ENCODE assay signal across 42 cellular contexts in the genomic region with DNA sequence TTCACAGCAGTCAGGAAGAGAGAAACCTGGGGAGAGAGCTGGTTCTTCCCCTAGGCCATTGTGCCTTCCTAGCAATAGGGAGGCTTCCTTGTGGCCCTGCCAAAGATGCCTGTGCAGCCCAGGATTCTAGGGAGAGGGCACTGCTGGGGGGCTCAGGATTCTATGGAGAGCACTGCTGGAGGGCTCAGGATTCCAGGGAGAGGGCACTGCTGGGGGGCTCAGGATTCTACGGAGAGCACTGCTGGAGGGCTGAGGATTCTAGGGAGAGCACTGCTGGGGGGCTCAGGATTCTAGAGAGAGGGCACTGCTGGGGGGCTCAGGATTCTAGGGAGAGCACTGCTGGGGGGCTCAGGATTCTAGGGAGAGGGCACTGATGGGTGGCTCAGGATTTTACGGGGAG. TPM values are rescaled to one million over a fixed set of nuclear protein-coding genes. Genes with fewer than 3 reads are reported as not detected.
"Had no signal": no experiment of that assay in that cellular context is flagged by ENCODE, and none has a peak within 500 bp of the region (broad histone marks: within the 10 kb centered on the region; RNA-seq: fewer than 3 reads in every experiment).

No MANE protein-coding gene starts in this region.

- DNase-seq: activated CD4-positive, alpha-beta memory T cell treated with anti-CD3 and anti-CD28 coated beads, Interleukin-2, amount 10 ng/mL, durations not matched to agents 7 days and 5 days; activated CD4-positive, alpha-beta T cell treated with anti-CD3 and anti-CD28 coated beads for 1 hour; activated CD4-positive, alpha-beta T cell treated with anti-CD3 and anti-CD28 coated beads for 36 hours; activated CD4-positive, alpha-beta T cell treated with anti-CD3 and anti-CD28 coated beads for 48 hours; activated CD4-positive, alpha-beta T cell treated with anti-CD3 and anti-CD28 coated beads, Interleukin-2, amount 10 ng/mL, durations not matched to agents 7 days and 5 days; activated CD4-positive, alpha-beta T cell treated with anti-CD3 and anti-CD28 coated beads, Interleukin-2, amount 50 U/mL, for 48 hours; activated CD4-positive, CD25-positive, alpha-beta regulatory T cell; activated CD8-positive, alpha-beta memory T cell treated with anti-CD3 and anti-CD28 coated beads for 24 hours; activated CD8-positive, alpha-beta memory T cell treated with anti-CD3 and anti-CD28 coated beads, Interleukin-2, amount 10 ng/mL, durations not matched to agents 7 days and 5 days; activated CD8-positive, alpha-beta T cell treated with anti-CD3 and anti-CD28 coated beads, Interleukin-2, amount 10 ng/mL, durations not matched to agents 7 days and 5 days; activated effector memory CD4-positive, alpha-beta T cell treated with anti-CD3 and anti-CD28 coated beads, Interleukin-2, amount 50 U/mL, for 16 hours; activated gamma-delta T cell treated with Interleukin-2 at 50 U/mL for 16 hours; activated naive CD4-positive, alpha-beta T cell; activated naive CD4-positive, alpha-beta T cell treated with anti-CD3 and anti-CD28 coated beads for 36 hours; activated naive CD4-positive, alpha-beta T cell treated with anti-CD3 and anti-CD28 coated beads, Interleukin-2, amount 50 U/mL, for 16 hours; activated naive CD8-positive, alpha-beta T cell treated with anti-CD3 and anti-CD28 coated beads for 36 hours; activated T-cell treated with anti-CD3 and anti-CD28 coated beads for 4 hours; activated T-cell treated with anti-CD3 and anti-CD28 coated beads, Interleukin-2, amount 50 U/mL, for 1 hour; activated T-cell treated with anti-CD3 and anti-CD28 coated beads, Interleukin-2, amount 50 U/mL, for 4 hours; activated T-cell treated with anti-CD3 and anti-CD28 coated beads, Interleukin-2, amount 50 U/mL, for 72 hours; adrenal gland; amniotic stem cell; body of pancreas; brain microvascular endothelial cell; central memory CD4-positive, alpha-beta T cell; cerebellar nuclear complex; SW 1271; T-helper 1 cell; T-helper 2 cell; T-helper 9 cell; WERI-Rb-1 had no signal

- H3K27ac Mint-ChIP-seq: activated CD4-positive, alpha-beta memory T cell treated with anti-CD3 and anti-CD28 coated beads, Interleukin-2, amount 10 ng/mL, durations not matched to agents 7 days and 5 days; activated CD4-positive, alpha-beta T cell treated with anti-CD3 and anti-CD28 coated beads for 36 hours; activated CD4-positive, alpha-beta T cell treated with anti-CD3 and anti-CD28 coated beads, Interleukin-2, amount 10 ng/mL, durations not matched to agents 7 days and 5 days; activated CD8-positive, alpha-beta memory T cell treated with anti-CD3 and anti-CD28 coated beads, Interleukin-2, amount 10 ng/mL, durations not matched to agents 7 days and 5 days; activated CD8-positive, alpha-beta T cell treated with anti-CD3 and anti-CD28 coated beads, Interleukin-2, amount 10 ng/mL, durations not matched to agents 7 days and 5 days; activated naive CD4-positive, alpha-beta T cell treated with anti-CD3 and anti-CD28 coated beads for 36 hours; activated naive CD4-positive, alpha-beta T cell treated with anti-CD3 and anti-CD28 coated beads, Interleukin-2, amount 50 U/mL, for 72 hours; activated naive CD8-positive, alpha-beta T cell treated with anti-CD3 and anti-CD28 coated beads for 36 hours; activated T-cell treated with anti-CD3 and anti-CD28 coated beads, Interleukin-2, amount 50 U/mL, for 72 hours; activated T-helper 1 cell treated with anti-CD3 and anti-CD28 coated beads, Interleukin-12 subunit alpha, Interleukin-12 subunit beta, Interleukin-2, Interleukin-4 antibody, amounts not matched to agents 30 ng/mL and 10 ng/mL and 1 ng/mL, durations not matched to agents 14 hours and 24 hours and 36 hours; activated T-helper 17 cell treated with anti-CD3 and anti-CD28 coated beads, Interleukin-2, amount 50 U/mL, for 72 hours; T-helper 1 cell treated with Interleukin-12 subunit alpha and Interleukin-12 subunit beta and Interleukin-4 antibody, amounts not matched to agents 30 μg/mL and 1 μg/mL, for 36 hours; T-helper 2 cell treated with Interferon-gamma antibody and Interleukin-4, amounts not matched to agents 5 μg/mL and 100 μg/mL, for 36 hours; WTC11 had no signal

- H3K9me3 Mint-ChIP-seq: activated CD4-positive, alpha-beta memory T cell treated with anti-CD3 and anti-CD28 coated beads, Interleukin-2, amount 10 ng/mL, durations not matched to agents 7 days and 5 days; activated CD4-positive, alpha-beta T cell treated with anti-CD3 and anti-CD28 coated beads, Interleukin-2, amount 10 ng/mL, durations not matched to agents 7 days and 5 days; activated naive CD4-positive, alpha-beta T cell treated with anti-CD3 and anti-CD28 coated beads for 36 hours; activated naive CD4-positive, alpha-beta T cell treated with anti-CD3 and anti-CD28 coated beads, Interleukin-2, amount 50 U/mL, for 72 hours; activated naive CD8-positive, alpha-beta T cell treated with anti-CD3 and anti-CD28 coated beads for 36 hours; activated T-cell treated with anti-CD3 and anti-CD28 coated beads, Interleukin-2, amount 50 U/mL, for 4 hours; activated T-cell treated with anti-CD3 and anti-CD28 coated beads, Interleukin-2, amount 50 U/mL, for 72 hours; activated T-helper 1 cell treated with anti-CD3 and anti-CD28 coated beads, Interleukin-12 subunit alpha, Interleukin-12 subunit beta, Interleukin-2, Interleukin-4 antibody, amounts not matched to agents 30 ng/mL and 10 ng/mL and 1 ng/mL, durations not matched to agents 14 hours and 24 hours and 36 hours; activated T-helper 17 cell treated with anti-CD3 and anti-CD28 coated beads, Interleukin-2, amount 50 U/mL, for 72 hours; T-helper 1 cell treated with Interleukin-12 subunit alpha and Interleukin-12 subunit beta and Interleukin-4 antibody, amounts not matched to agents 30 μg/mL and 1 μg/mL, for 36 hours; T-helper 2 cell treated with Interferon-gamma antibody and Interleukin-4, amounts not matched to agents 5 μg/mL and 100 μg/mL, for 36 hours; WTC11 had no signal

- H3K36me3 Mint-ChIP-seq: activated CD8-positive, alpha-beta memory T cell treated with anti-CD3 and anti-CD28 coated beads, Interleukin-2, amount 10 ng/mL, durations not matched to agents 7 days and 5 days; activated naive CD4-positive, alpha-beta T cell treated with anti-CD3 and anti-CD28 coated beads, Interleukin-2, amount 50 U/mL, for 72 hours; activated naive CD8-positive, alpha-beta T cell treated with anti-CD3 and anti-CD28 coated beads for 36 hours; WTC11 had no signal

- H3K4me1 Mint-ChIP-seq: activated CD4-positive, alpha-beta memory T cell treated with anti-CD3 and anti-CD28 coated beads, Interleukin-2, amount 10 ng/mL, durations not matched to agents 7 days and 5 days; activated CD4-positive, alpha-beta T cell treated with anti-CD3 and anti-CD28 coated beads for 36 hours; activated CD4-positive, alpha-beta T cell treated with anti-CD3 and anti-CD28 coated beads, Interleukin-2, amount 10 ng/mL, durations not matched to agents 7 days and 5 days; activated CD8-positive, alpha-beta memory T cell treated with anti-CD3 and anti-CD28 coated beads, Interleukin-2, amount 10 ng/mL, durations not matched to agents 7 days and 5 days; activated naive CD8-positive, alpha-beta T cell treated with anti-CD3 and anti-CD28 coated beads for 36 hours; activated T-helper 17 cell treated with anti-CD3 and anti-CD28 coated beads, Interleukin-2, amount 50 U/mL, for 72 hours; WTC11 had no signal

- H3K9me3 ChIP-seq: adrenal gland, body of pancreas, breast epithelium had no signal

- H3K4me1 ChIP-seq: adrenal gland, body of pancreas, breast epithelium had no signal

- H3K4me3 Mint-ChIP-seq: activated CD4-positive, alpha-beta memory T cell treated with anti-CD3 and anti-CD28 coated beads, Interleukin-2, amount 10 ng/mL, durations not matched to agents 7 days and 5 days; activated CD4-positive, alpha-beta T cell treated with anti-CD3 and anti-CD28 coated beads for 36 hours; activated CD4-positive, alpha-beta T cell treated with anti-CD3 and anti-CD28 coated beads, Interleukin-2, amount 10 ng/mL, durations not matched to agents 7 days and 5 days; activated CD8-positive, alpha-beta memory T cell treated with anti-CD3 and anti-CD28 coated beads, Interleukin-2, amount 10 ng/mL, durations not matched to agents 7 days and 5 days; activated CD8-positive, alpha-beta T cell treated with anti-CD3 and anti-CD28 coated beads, Interleukin-2, amount 10 ng/mL, durations not matched to agents 7 days and 5 days; activated naive CD4-positive, alpha-beta T cell treated with anti-CD3 and anti-CD28 coated beads for 36 hours; activated naive CD8-positive, alpha-beta T cell treated with anti-CD3 and anti-CD28 coated beads for 36 hours; activated T-cell treated with anti-CD3 and anti-CD28 coated beads, Interleukin-2, amount 50 U/mL, for 4 hours; activated T-cell treated with anti-CD3 and anti-CD28 coated beads, Interleukin-2, amount 50 U/mL, for 72 hours; activated T-helper 1 cell treated with anti-CD3 and anti-CD28 coated beads, Interleukin-12 subunit alpha, Interleukin-12 subunit beta, Interleukin-2, Interleukin-4 antibody, amounts not matched to agents 30 ng/mL and 10 ng/mL and 1 ng/mL, durations not matched to agents 14 hours and 24 hours and 36 hours; activated T-helper 17 cell treated with anti-CD3 and anti-CD28 coated beads, Interleukin-2, amount 50 U/mL, for 72 hours; T-helper 1 cell treated with Interleukin-12 subunit alpha and Interleukin-12 subunit beta and Interleukin-4 antibody, amounts not matched to agents 30 μg/mL and 1 μg/mL, for 36 hours; T-helper 2 cell treated with Interferon-gamma antibody and Interleukin-4, amounts not matched to agents 5 μg/mL and 100 μg/mL, for 36 hours; WTC11 had no signal

- H3K4me3 ChIP-seq: adrenal gland, body of pancreas, breast epithelium had no signal

- H3K36me3 ChIP-seq: adrenal gland, brain microvascular endothelial cell, breast epithelium, WERI-Rb-1 had no signal

- H3K27me3 Mint-ChIP-seq: activated CD4-positive, alpha-beta T cell treated with anti-CD3 and anti-CD28 coated beads for 36 hours; activated naive CD8-positive, alpha-beta T cell treated with anti-CD3 and anti-CD28 coated beads for 36 hours; activated T-helper 17 cell treated with anti-CD3 and anti-CD28 coated beads, Interleukin-2, amount 50 U/mL, for 72 hours had no signal

- H3K27ac ChIP-seq: adrenal gland, body of pancreas, brain microvascular endothelial cell, breast epithelium, WERI-Rb-1 had no signal

- ATAC-seq: activated CD4-positive, alpha-beta T cell treated with anti-CD3 and anti-CD28 coated beads for 36 hours; activated CD4-positive, CD25-positive, alpha-beta regulatory T cell treated with anti-CD3 and anti-CD28 coated beads, Interleukin-2, amount 50 U/mL, for 24 hours; activated CD8-positive, alpha-beta memory T cell treated with anti-CD3 and anti-CD28 coated beads, Interleukin-2, amount 10 ng/mL, durations not matched to agents 7 days and 5 days; activated CD8-positive, alpha-beta T cell treated with anti-CD3 and anti-CD28 coated beads, Interleukin-2, amount 10 ng/mL, durations not matched to agents 7 days and 5 days; activated naive CD4-positive, alpha-beta T cell treated with anti-CD3 and anti-CD28 coated beads, Interleukin-2, amount 50 U/mL, for 72 hours; activated T-cell treated with anti-CD3 and anti-CD28 coated beads, Interleukin-2, amount 50 U/mL, for 4 hours; activated T-cell treated with anti-CD3 and anti-CD28 coated beads, Interleukin-2, amount 50 U/mL, for 72 hours; activated T-helper 17 cell treated with anti-CD3 and anti-CD28 coated beads, Interleukin-2, amount 50 U/mL, for 72 hours; body of pancreas; WTC11 had no signal

RNA-seq across cellular contexts. Expression of a gene that starts 25.8 kb away (rescaled TPM):
- total RNA-seq: activated CD8-positive, alpha-beta memory T cell treated with anti-CD3 and anti-CD28 coated beads, Interleukin-2, amount 10 ng/mL, durations not matched to agents 7 days and 5 days; activated CD8-positive, alpha-beta T cell treated with anti-CD3 and anti-CD28 coated beads, Interleukin-2, amount 10 ng/mL, durations not matched to agents 7 days and 5 days; activated naive CD4-positive, alpha-beta T cell treated with anti-CD3 and anti-CD28 coated beads for 36 hours; activated naive CD8-positive, alpha-beta T cell treated with anti-CD3 and anti-CD28 coated beads for 36 hours; activated T-cell treated with anti-CD3 and anti-CD28 coated beads, Interleukin-2, amount 50 U/mL, for 4 hours; activated T-cell treated with anti-CD3 and anti-CD28 coated beads, Interleukin-2, amount 50 U/mL, for 72 hours; activated T-helper 1 cell treated with anti-CD3 and anti-CD28 coated beads, Interleukin-12 subunit alpha, Interleukin-12 subunit beta, Interleukin-2, Interleukin-4 antibody, amounts not matched to agents 30 ng/mL and 10 ng/mL and 1 ng/mL, durations not matched to agents 14 hours and 24 hours and 36 hours; aorta; astrocyte; cardiac septum had no signal
